ENCODE assay signal across 14 cellular contexts in the genomic region with DNA sequence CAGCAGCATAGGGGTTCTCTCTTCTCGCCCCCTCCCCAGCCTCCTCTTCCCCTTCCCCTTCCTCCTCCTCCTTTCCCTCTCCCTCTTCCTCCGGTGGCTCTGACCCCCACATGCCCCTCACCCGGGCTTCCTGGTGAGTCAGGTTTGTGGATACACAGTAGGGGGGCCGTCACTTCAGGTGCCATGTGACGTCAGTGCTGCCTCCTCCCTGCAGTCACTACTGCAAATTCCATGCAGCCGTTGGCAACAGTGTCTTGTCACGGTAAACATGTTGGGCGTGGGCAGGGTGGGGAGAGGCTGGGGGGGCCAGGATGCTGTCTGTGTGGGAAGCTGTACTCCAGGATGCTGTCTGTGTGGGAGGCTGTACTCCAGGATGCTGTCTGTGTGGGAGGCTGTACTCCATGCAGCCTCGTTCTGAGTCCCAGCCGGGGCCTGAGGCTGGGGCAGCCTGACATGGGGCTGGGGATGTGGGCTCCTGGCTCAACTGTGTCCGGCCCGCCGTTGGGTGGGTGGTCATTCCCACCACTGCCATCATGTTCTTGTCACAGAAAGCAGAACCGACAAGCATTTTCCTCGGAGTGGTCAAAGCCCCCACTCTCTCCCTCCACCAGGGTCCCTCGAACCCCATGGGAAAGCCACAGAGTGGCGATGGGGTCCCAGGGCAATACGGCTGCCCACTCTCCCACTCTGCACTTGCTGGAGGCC. TPM values are rescaled to one million over a fixed set of nuclear protein-coding genes. Genes with fewer than 3 reads are reported as not detected.
DNase-seq lines count a peak whose midpoint lies in the region; ATAC-seq and TF ChIP-seq lines count a peak whose summit lies in the region.
"Had no signal": no experiment of that assay in that cellular context is flagged by ENCODE, and none has a peak within 500 bp of the region (broad histone marks: within the 10 kb centered on the region; RNA-seq: fewer than 3 reads in every experiment).

No MANE protein-coding gene starts in this region.

- intact Hi-C loops in cardiac septum (cut with DNase I) (no loop called here), sciatic nerve (cut with DNase I) (no loop called here)

- ATAC-seq in sciatic nerve (no peak), GM19324 (IDR thresholded peaks at IDR 0.05; ENCODE audit: low FRiP score, unreplicated experiment) (no peak), HG03175 (IDR thresholded peaks at IDR 0.05; ENCODE audit: unreplicated experiment) (no peak)

- H3K4me3 ChIP-seq in foreskin fibroblast (ENCODE audit: low read depth in 1 of 2, low read length in 2 of 2), result no peak overlapping the region
- H3K4me3 ChIP-seq: thoracic aorta had no signal

- DNase-seq in NCI-H345 (lab: John Stamatoyannopoulos, UW) (peak; percentile 60), NCI-H345 treated with DMSO at 0.1 percent for 48 hours (lab: John Stamatoyannopoulos, UW; ENCODE audit: unreplicated experiment) (no peak), SW 1271 (lab: John Stamatoyannopoulos, UW) (peak; percentile 45 to 62), cardiac septum (ENCODE audit: low spot score) (peak; percentile 59), sciatic nerve (ENCODE audit: low spot score) (peak; percentile 43), foreskin fibroblast (no peak)
- DNase-seq: activated naive CD4-positive, alpha-beta T cell treated with Interleukin-2 at 50 U/mL for 16 hours; GF-D8; H9; immature natural killer cell; NCI-H1092 treated with DMSO at 0.1 percent for 48 hours had no signal

- no peak for TF ChIP-seq CTCF in foreskin fibroblast (IDR thresholded peaks at IDR 0.05; ENCODE audit: low read depth, low read length)

RNA-seq across cellular contexts. Expression of gene MUC2, which starts 2.4 kb away (rescaled TPM):
- total RNA-seq in cardiac septum (0.03 TPM), sciatic nerve (not detected)
- total RNA-seq: H9, thoracic aorta had no signal

RNA-seq across cellular contexts. Expression of gene MUC6, which starts 35.8 kb away (rescaled TPM):
- total RNA-seq in cardiac septum (not detected), sciatic nerve (not detected)
- total RNA-seq: H9 had no signal

Comparison
In these comparisons a context has a peak if more than half of its experiments do, and no peak if none do; other contexts are left out.
1. DNase-seq: peak in NCI-H345 (single experiment), SW 1271 (2 of 2), cardiac septum (single experiment) and sciatic nerve (single experiment); none in NCI-H345 treated with DMSO at 0.1 percent for 48 hours (single experiment) and foreskin fibroblast (0 of 2).